In the genomic region with DNA sequence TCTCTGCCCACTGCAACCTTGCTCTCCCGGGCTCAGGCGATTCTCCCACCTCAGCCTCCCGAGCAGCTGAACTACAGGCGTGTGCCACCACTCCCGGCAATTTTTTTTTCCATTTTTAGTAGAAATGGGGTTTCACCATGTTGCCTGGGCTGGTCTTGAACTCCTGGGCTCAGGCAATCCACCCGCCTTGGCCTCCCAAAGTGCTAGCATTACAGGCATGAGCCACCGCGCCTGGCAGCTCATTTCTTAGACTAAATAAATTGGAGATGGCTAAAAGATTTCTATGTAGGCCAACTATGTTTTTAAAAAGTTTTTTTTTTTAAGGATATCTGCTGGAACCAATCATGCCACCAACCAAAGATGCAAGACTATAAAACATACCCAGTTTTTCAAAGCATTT, we compare ENCODE assay signal across 22 cellular contexts.
"Had no signal": no experiment of that assay in that cellular context is flagged by ENCODE, and none has a peak within 500 bp of the region (broad histone marks: within the 10 kb centered on the region; RNA-seq: fewer than 3 reads in every experiment).

No MANE protein-coding gene starts in this region.

- DNase-seq: stimulated activated CD4-positive, alpha-beta T cell treated with anti-CD3 and anti-CD28 coated beads, Interleukin-2, amount 100 ng/mL, for 48 hours; stimulated activated CD4-positive, alpha-beta T cell treated with anti-CD3 and anti-CD28 coated beads, Interleukin-4, amount 100 ng/mL, for 1 hour; stimulated activated CD4-positive, alpha-beta T cell treated with anti-CD3 and anti-CD28 coated beads, Interleukin-4, amount 100 ng/mL, for 24 hours; stimulated activated CD4-positive, alpha-beta T cell treated with anti-CD3 and anti-CD28 coated beads, Interleukin-4, amount 100 ng/mL, for 4 hours; stimulated activated CD8-positive, alpha-beta memory T cell treated with anti-CD3 and anti-CD28 coated beads, Interleukin-4, amount 100 ng/mL, for 48 hours; stimulated activated naive B cell treated with anti-CD40 and anti-IgM and Interleukin-4, amounts not matched to agents 10 μg/mL and 1 μg/mL and 100 μg/mL, for 72 hours; stimulated activated naive CD4-positive, alpha-beta T cell; stimulated activated naive CD4-positive, alpha-beta T cell treated with Interleukin-2 at 50 U/mL for 16 hours; stimulated activated naive CD8-positive, alpha-beta T cell treated with anti-CD3 and anti-CD28 coated beads, Interleukin-15, amount 100 ng/mL, for 72 hours; stimulated activated naive CD8-positive, alpha-beta T cell treated with anti-CD3 and anti-CD28 coated beads, Interleukin-15, Interleukin-2, amounts not matched to agents 100 U/mL and 50 U/mL, for 24 hours; stomach; substantia nigra; testis; thyroid gland; tibial artery; transverse colon; trophoblast cell; upper lobe of left lung; upper lobe of right lung; uterus had no signal

- ATAC-seq: stimulated activated effector memory CD8-positive, alpha-beta T cell treated with anti-CD3 and anti-CD28 coated beads, Interleukin-12 subunit alpha, Interleukin-12 subunit beta, amount 100 ng/mL, for 72 hours; stimulated activated memory B cell treated with anti-CD40 and anti-IgM and Interleukin-4, amounts not matched to agents 10 μg/mL and 1 μg/mL and 100 μg/mL, for 72 hours; stimulated activated naive B cell treated with anti-CD40 and anti-IgM and Interleukin-4, amounts not matched to agents 10 μg/mL and 1 μg/mL and 100 μg/mL, for 72 hours; stimulated activated naive CD8-positive, alpha-beta T cell treated with anti-CD3 and anti-CD28 coated beads, Interleukin-15, amount 100 ng/mL, for 72 hours; stimulated activated naive CD8-positive, alpha-beta T cell treated with anti-CD3 and anti-CD28 coated beads, Interleukin-15, Interleukin-2, amounts not matched to agents 100 U/mL and 50 U/mL, for 24 hours; upper lobe of right lung had no signal
